In the genomic region with DNA sequence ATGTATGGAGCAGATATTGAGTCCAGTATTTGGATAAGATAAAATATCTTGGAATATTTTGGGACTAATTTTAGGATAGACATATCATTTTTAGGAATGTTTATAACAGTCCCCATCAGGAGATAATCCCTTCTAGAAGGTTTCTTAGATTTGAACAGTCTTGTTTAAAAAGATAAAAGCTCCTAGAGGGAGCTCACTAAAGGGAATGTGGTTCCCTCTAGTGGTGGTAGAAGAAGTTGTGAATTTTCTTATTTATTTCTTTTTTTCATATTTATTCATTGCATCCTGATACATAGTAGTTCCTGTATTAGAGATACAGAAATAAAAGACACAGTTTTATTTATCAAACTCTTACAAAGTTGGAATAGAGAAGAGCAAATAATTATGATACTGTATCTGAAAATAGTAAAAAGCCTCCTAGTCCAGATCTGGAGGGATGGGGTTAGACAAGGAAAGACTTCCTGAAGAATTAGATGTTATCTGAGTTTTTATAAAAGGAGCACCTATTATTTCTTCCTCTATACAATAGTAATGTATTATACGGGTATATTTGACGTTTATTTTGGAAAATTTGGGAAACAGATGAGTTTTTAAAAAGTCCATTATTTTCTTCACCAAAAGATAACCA, we compare ENCODE assay signal across 10 cellular contexts. TPM values are rescaled to one million over a fixed set of nuclear protein-coding genes. Genes with fewer than 3 reads are reported as not detected.
DNase-seq lines count a peak whose midpoint lies in the region.
"Had no signal": no experiment of that assay in that cellular context is flagged by ENCODE, and none has a peak within 500 bp of the region (broad histone marks: within the 10 kb centered on the region; RNA-seq: fewer than 3 reads in every experiment).

No MANE protein-coding gene starts in this region.

- H2BK5ac ChIP-seq in mesendoderm (ENCODE audit: low read length), result no peak overlapping the region

- WGBS in mesendoderm (ENCODE audit: extremely low coverage, insufficient coverage, low lambda C conversion rate), result no CpG with 5 or more reads among the region's 2 CpGs

- no peak overlapping the region for H3K27ac ChIP-seq in mesendoderm (ENCODE audit: low read depth, low read length)
- no peak overlapping the region for H3K27ac ChIP-seq in effector memory CD4-positive, alpha-beta T cell (ENCODE audit: insufficient read depth, low read length, poor library complexity, severe bottlenecking)

- H3K79me1 ChIP-seq in mesendoderm (ENCODE audit: low read length), result no peaks in the 10 kb centered on the region

- no peak overlapping the region for H4K8ac ChIP-seq in mesendoderm (ENCODE audit: low read depth, low read length)

- no peak overlapping the region for H3K18ac ChIP-seq in mesendoderm (ENCODE audit: low read length)

- no peak overlapping the region for H2BK15ac ChIP-seq in mesendoderm (replicated peaks; ENCODE audit: low read depth)

- no peak overlapping the region for H3K56ac ChIP-seq in mesendoderm (ENCODE audit: low read length)

- no peak overlapping the region for H3K4ac ChIP-seq in mesendoderm (ENCODE audit: low read depth, low read length)

- no peak overlapping the region for H2BK120ac ChIP-seq in mesendoderm (ENCODE audit: low read depth, low read length)

- H3K9me3 ChIP-seq in effector memory CD4-positive, alpha-beta T cell (ENCODE audit: control insufficient read depth, low read length), result no peaks in the 10 kb centered on the region
- H3K9me3 ChIP-seq: HAP-1 had no signal

- no peaks in the 10 kb centered on the region for H3K27me3 ChIP-seq in H7 (ENCODE audit: control insufficient read depth, insufficient read depth, low read length)
- no peaks in the 10 kb centered on the region for H3K27me3 ChIP-seq in mesendoderm (ENCODE audit: insufficient read depth, low read length, poor library complexity)
- H3K27me3 ChIP-seq in effector memory CD4-positive, alpha-beta T cell (replicated peaks; ENCODE audit: control insufficient read depth, insufficient read depth, low read length, poor library complexity, severe bottlenecking), result no peaks in the 10 kb centered on the region

- no peak overlapping the region for H3K23ac ChIP-seq in mesendoderm (ENCODE audit: low read length)

- H3K4me1 ChIP-seq in mesendoderm (ENCODE audit: control insufficient read depth, low read depth, low read length), result no peaks in the 10 kb centered on the region
- H3K4me1 ChIP-seq in effector memory CD4-positive, alpha-beta T cell (ENCODE audit: control insufficient read depth, insufficient read depth, low read length, poor library complexity, severe bottlenecking), result no peaks in the 10 kb centered on the region
- H3K4me1 ChIP-seq: HAP-1 had no signal

- DNase-seq in Ammon's horn (ENCODE audit: low spot score), result peak; percentile 49
- peak; percentile 12 for DNase-seq in H7
- DNase-seq in NCI-H526 treated with DMSO at 0.1 percent for 48 hours (lab: John Stamatoyannopoulos, UW), result peak; percentile 67
- peak; percentile 49 for DNase-seq in cerebellum (ENCODE audit: low spot score)
- DNase-seq in mesendoderm, result peak; percentile 43
- DNase-seq in effector memory CD4-positive, alpha-beta T cell, result no peak
- DNase-seq in stimulated activated CD4-positive, alpha-beta T cell treated with anti-CD3 and anti-CD28 coated beads, Interleukin-15, amount 100 ng/mL, for 24 hours, result no peak
- no peak for DNase-seq in stimulated activated CD4-positive, alpha-beta T cell treated with anti-CD3 and anti-CD28 coated beads, Interleukin-12 subunit alpha, Interleukin-12 subunit beta, amount 100 ng/mL, for 4 hours

- H3K36me3 ChIP-seq in H7 (replicated peaks; ENCODE audit: control insufficient read depth, insufficient read depth, low read length) (no peaks in the 10 kb centered on the region), mesendoderm (ENCODE audit: control insufficient read depth, insufficient read depth, low read length) (no peaks in the 10 kb centered on the region)
- no peaks in the 10 kb centered on the region for H3K36me3 ChIP-seq in effector memory CD4-positive, alpha-beta T cell (ENCODE audit: control insufficient read depth, insufficient read depth, low read length)
- H3K36me3 ChIP-seq: HAP-1 had no signal

- no peak overlapping the region for H3K9ac ChIP-seq in mesendoderm (ENCODE audit: low read length)

- H4K5ac ChIP-seq in mesendoderm (ENCODE audit: low read length), result no peak overlapping the region

- no peak overlapping the region for H3K4me3 ChIP-seq in H7 (ENCODE audit: insufficient read depth, low read depth, low read length)
- H3K4me3 ChIP-seq in mesendoderm (ENCODE audit: low read length), result no peak overlapping the region
- H3K4me3 ChIP-seq in effector memory CD4-positive, alpha-beta T cell (ENCODE audit: insufficient read depth, low read depth, low read length, poor library complexity, severe bottlenecking), result no peak overlapping the region
- H3K4me3 ChIP-seq: HAP-1 had no signal

- H3K79me2 ChIP-seq in mesendoderm (ENCODE audit: control insufficient read depth, insufficient read depth, low read length), result no peaks in the 10 kb centered on the region

- H3K4me2 ChIP-seq in mesendoderm (ENCODE audit: low read length), result no peak overlapping the region

- no peak overlapping the region for H2AK5ac ChIP-seq in mesendoderm (ENCODE audit: low read length)

RNA-seq across cellular contexts. Expression of gene KLF14, which starts 24.5 kb away (rescaled TPM):
- 0.07 TPM in 1 of 2 replicates, not detected in the other for total RNA-seq in H7 (2014; rRNA removed; shearing (Covaris generic))
- total RNA-seq in cerebellum, result not detected
- polyA plus RNA-seq in mesendoderm (2013, experiment 1 of 2), result 0.01 TPM
- polyA plus RNA-seq in mesendoderm (2013, experiment 2 of 2), result not detected
- polyA plus RNA-seq: esophagus had no signal

Comparison
In these comparisons a context has a peak if more than half of its experiments do, and no peak if none do; other contexts are left out.
1. DNase-seq: peak in Ammon's horn (single experiment), H7 (single experiment), NCI-H526 treated with DMSO at 0.1 percent for 48 hours (single experiment), cerebellum (single experiment) and mesendoderm (single experiment); none in effector memory CD4-positive, alpha-beta T cell (0 of 3), stimulated activated CD4-positive, alpha-beta T cell treated with anti-CD3 and anti-CD28 coated beads, Interleukin-15, amount 100 ng/mL, for 24 hours (single experiment) and stimulated activated CD4-positive, alpha-beta T cell treated with anti-CD3 and anti-CD28 coated beads, Interleukin-12 subunit alpha, Interleukin-12 subunit beta, amount 100 ng/mL, for 4 hours (single experiment).